ENCODE assay signal across 8 cellular contexts in genomic region chr16:29155126-29155525, GRCh38.
A peak's percentile ranks its signal among the peaks of the same experiment; 100 is the strongest.
DNase-seq lines count a peak whose midpoint lies in the region; ATAC-seq and TF ChIP-seq lines count a peak whose summit lies in the region.
"Not testable (repeated sequence)": the region's sequence is repeated elsewhere in the genome, so short reads cannot be mapped to it uniquely, and the experiment has no call there.

No MANE protein-coding gene starts in this region.

- H3K27me3 ChIP-seq in right cardiac atrium (ENCODE audit: control insufficient read depth, insufficient read depth); ovary; upper lobe of right lung: not testable (repeated sequence)

- TF ChIP-seq EP300 in ovary (IDR thresholded peaks at IDR 0.05) = not testable (repeated sequence)

- not testable (repeated sequence) for H3K27me3 Mint-ChIP-seq in CD14-positive monocyte (ENCODE audit: low read depth in 3 of 3); activated CD4-positive, alpha-beta T cell treated with anti-CD3 and anti-CD28 coated beads, Interleukin-2, amount 10 ng/mL, durations not matched to agents 7 days and 5 days; chondrocyte (ENCODE audit: low read depth)

- H3K36me3 ChIP-seq in KOPT-K1 (ENCODE audit: insufficient read depth, low read length); ovary; upper lobe of right lung: not testable (repeated sequence)

- H3K27ac ChIP-seq in KOPT-K1 (ENCODE audit: low read depth, low read length, poor library complexity, severe bottlenecking) (peak overlapping the region; percentile 31), ovary (peak overlapping the region; percentile 37 to 95)
- H3K27ac ChIP-seq in right cardiac atrium (ENCODE audit: low read length); upper lobe of right lung: not testable (repeated sequence)

- 58% methylated on average over 14 of the region's 14 CpGs for WGBS in right cardiac atrium
- 28 to 57% (median 34%) methylated on average over 14 of the region's 14 CpGs for WGBS in ovary, 3 donors

- not testable (repeated sequence) for H3K4me1 ChIP-seq in right cardiac atrium (ENCODE audit: control insufficient read depth, insufficient read depth, low read length)
- H3K4me1 ChIP-seq in ovary (ENCODE audit: insufficient read depth) (peaks cover 40% of the 10 kb centered on the region), upper lobe of right lung (peaks cover 13% of the 10 kb centered on the region)

- not testable (repeated sequence) for H3K9me3 ChIP-seq in KOPT-K1 (ENCODE audit: insufficient read depth, low read length, poor library complexity, severe bottlenecking); right cardiac atrium (ENCODE audit: control insufficient read depth, low read length); ovary; upper lobe of right lung

- CTCF ChIA-PET in activated CD4-positive, alpha-beta T cell treated with anti-CD3 and anti-CD28 coated beads, Interleukin-2, amount 10 ng/mL, durations not matched to agents 7 days and 5 days (lab: Charles Lee) = not testable (repeated sequence)

- peak; percentile 40 to 62 for ATAC-seq in right cardiac atrium
- ATAC-seq in upper lobe of right lung = peak; percentile 5

- peak; percentile 57 for DNase-seq in CD14-positive monocyte (ENCODE audit: low spot score)
- peak; percentile 47 for DNase-seq in activated CD4-positive, alpha-beta T cell treated with anti-CD3 and anti-CD28 coated beads, Interleukin-2, amount 10 ng/mL, durations not matched to agents 7 days and 5 days
- DNase-seq in activated gamma-delta T cell treated with anti-CD3 and anti-CD28 coated beads, Interleukin-2, amount 50 U/mL, for 16 hours (ENCODE audit: low read depth) = peak; percentile 17
- not testable (repeated sequence) for DNase-seq in chondrocyte (ENCODE audit: low spot score); upper lobe of right lung
- DNase-seq in right cardiac atrium = peak in 2 of 3 donors; percentile 55 to 81
- peak in 3 of 5 donors; percentile 57 to 63 (median 59) for DNase-seq in ovary

- not testable (repeated sequence) for TF ChIP-seq POLR2A in ovary (IDR thresholded peaks at IDR 0.05)

- H3K27ac Mint-ChIP-seq in CD14-positive monocyte (peak overlapping the region; percentile 99 to 100 (median 100)), chondrocyte (ENCODE audit: unreplicated experiment) (peak overlapping the region; percentile 45)
- H3K27ac Mint-ChIP-seq in activated CD4-positive, alpha-beta T cell treated with anti-CD3 and anti-CD28 coated beads, Interleukin-2, amount 10 ng/mL, durations not matched to agents 7 days and 5 days = peak overlapping the region; percentile 88

- not testable (repeated sequence) for TF ChIP-seq CTCF in CD14-positive monocyte (IDR thresholded peaks at IDR 0.05); chondrocyte (IDR thresholded peaks at IDR 0.05); ovary (IDR thresholded peaks at IDR 0.05); upper lobe of right lung (IDR thresholded peaks at IDR 0.05)

- H3K4me1 Mint-ChIP-seq in CD14-positive monocyte = peaks cover 67% of the 10 kb centered on the region
- H3K4me1 Mint-ChIP-seq in activated CD4-positive, alpha-beta T cell treated with anti-CD3 and anti-CD28 coated beads, Interleukin-2, amount 10 ng/mL, durations not matched to agents 7 days and 5 days = peaks cover 63% of the 10 kb centered on the region
- H3K4me1 Mint-ChIP-seq in chondrocyte (ENCODE audit: low read depth) = peaks cover 33% of the 10 kb centered on the region

- not testable (repeated sequence) for H3K4me3 ChIP-seq in right cardiac atrium (ENCODE audit: low read length); ovary; upper lobe of right lung

- peaks cover 40 to 79% of the 10 kb centered on the region in 2 donors for H3K36me3 Mint-ChIP-seq in CD14-positive monocyte
- not testable (repeated sequence) for H3K36me3 Mint-ChIP-seq in activated CD4-positive, alpha-beta T cell treated with anti-CD3 and anti-CD28 coated beads, Interleukin-2, amount 10 ng/mL, durations not matched to agents 7 days and 5 days (ENCODE audit: low read depth); chondrocyte (ENCODE audit: low read depth)

- intact Hi-C loops in CD14-positive monocyte (cut with micrococcal nuclease) = loop anchor here (5.0 kb wide), 1 partner anchor 38 kb away; no protein-coding TSS in a partner anchor
- intact Hi-C loops in right cardiac atrium (cut with DNase I); ovary (cut with DNase I); upper lobe of right lung (cut with DNase I): not testable (repeated sequence)

- H3K9me3 Mint-ChIP-seq in CD14-positive monocyte = peaks cover 0 to 10% (median 0%) of the 10 kb centered on the region in 7 donors
- not testable (repeated sequence) for H3K9me3 Mint-ChIP-seq in activated CD4-positive, alpha-beta T cell treated with anti-CD3 and anti-CD28 coated beads, Interleukin-2, amount 10 ng/mL, durations not matched to agents 7 days and 5 days; chondrocyte (ENCODE audit: low read depth)

- POLR2A ChIA-PET in activated CD4-positive, alpha-beta T cell treated with anti-CD3 and anti-CD28 coated beads, Interleukin-2, amount 10 ng/mL, durations not matched to agents 7 days and 5 days (lab: Charles Lee) = not testable (repeated sequence)

- H3K4me3 Mint-ChIP-seq in CD14-positive monocyte = peak overlapping the region; percentile 42 to 48
- H3K4me3 Mint-ChIP-seq in activated CD4-positive, alpha-beta T cell treated with anti-CD3 and anti-CD28 coated beads, Interleukin-2, amount 10 ng/mL, durations not matched to agents 7 days and 5 days; chondrocyte (ENCODE audit: unreplicated experiment): not testable (repeated sequence)

Comparison
In these comparisons a context has a peak if more than half of its experiments do, and no peak if none do; other contexts are left out.
1. H3K27ac Mint-ChIP-seq: peak in every context shown above with its lines; median percentile 100 in CD14-positive monocyte; 88 in activated CD4-positive, alpha-beta T cell treated with anti-CD3 and anti-CD28 coated beads, Interleukin-2, amount 10 ng/mL, durations not matched to agents 7 days and 5 days; 45 in chondrocyte.